Comparison of ENCODE assay signal across 8 cellular contexts in genomic region chr2:113240915-113241911, GRCh38. TPM values are rescaled to one million over a fixed set of nuclear protein-coding genes. Genes with fewer than 3 reads are reported as not detected.
DNase-seq lines count a peak whose midpoint lies in the region; ATAC-seq and TF ChIP-seq lines count a peak whose summit lies in the region.

No MANE protein-coding gene starts in this region.

- BruUV-seq in A673 (replicated peaks; lab: Mats Ljungman, UMichigan), result no TSS peak

- H3K9me3 Mint-ChIP-seq in activated T-cell treated with anti-CD3 and anti-CD28 coated beads, Interleukin-2, amount 50 U/mL, for 4 hours, result no peaks in the 10 kb centered on the region

- H3K4me3 ChIP-seq in A673 (ENCODE audit: low read depth, low read length, poor library complexity, severe bottlenecking) (no peak overlapping the region), skeletal muscle satellite cell (ENCODE audit: low read length) (peak overlapping the region; percentile 44), prostate gland (no peak overlapping the region)

- no peak for TF ChIP-seq POLR2A in prostate gland (IDR thresholded peaks at IDR 0.05)

- peaks cover 35% of the 10 kb centered on the region for H3K4me1 ChIP-seq in A673 (ENCODE audit: insufficient read depth, low read length, poor library complexity, severe bottlenecking)
- H3K4me1 ChIP-seq in skeletal muscle satellite cell (ENCODE audit: control insufficient read depth, insufficient read depth, low read length), result peaks cover 29% of the 10 kb centered on the region
- no peaks in the 10 kb centered on the region for H3K4me1 ChIP-seq in prostate gland (replicated peaks)

- H3K4me1 Mint-ChIP-seq in activated T-cell treated with anti-CD3 and anti-CD28 coated beads, Interleukin-2, amount 50 U/mL, for 4 hours (ENCODE audit: low read depth), result peaks cover 25% of the 10 kb centered on the region

- TF ChIP-seq EP300 in Ishikawa (IDR thresholded peaks at IDR 0.05; ENCODE audit: borderline replicate concordance), result peak; percentile 73; the same call in 1 of the 2 replicates

- TF ChIP-seq CTCF in A673 (conservative IDR thresholded peaks at IDR 0.05; ENCODE audit: low read depth, low read length) (no peak), prostate gland (IDR thresholded peaks at IDR 0.05) (no peak)

- peak overlapping the region; percentile 78 for H3K9ac ChIP-seq in skeletal muscle satellite cell (ENCODE audit: low read depth, low read length)

- H3K4me2 ChIP-seq in skeletal muscle satellite cell (ENCODE audit: low read length), result peak overlapping the region; percentile 79

- no peaks in the 10 kb centered on the region for H3K27me3 ChIP-seq in A673 (replicated peaks; ENCODE audit: insufficient read depth, low read depth, low read length, poor library complexity)
- no peaks in the 10 kb centered on the region for H3K27me3 ChIP-seq in skeletal muscle satellite cell (ENCODE audit: control insufficient read depth, insufficient read depth, low read length)
- no peaks in the 10 kb centered on the region for H3K27me3 ChIP-seq in prostate gland (replicated peaks; ENCODE audit: insufficient read depth)

- DNase-seq in A673 (ENCODE audit: low spot score), result peak; percentile 64
- DNase-seq in activated T-cell treated with anti-CD3 and anti-CD28 coated beads, Interleukin-2, amount 50 U/mL, for 4 hours, result peak; percentile 40
- DNase-seq in glomerular visceral epithelial cell (ENCODE audit: extremely low spot score), result peak; percentile 100
- DNase-seq in prostate gland (ENCODE audit: low spot score), result no peak
- no peak for DNase-seq in DMS79 (lab: John Stamatoyannopoulos, UW)

- CTCF ChIA-PET in A673 (lab: Charles Lee), result interaction anchor here (4.2 kb wide), 1 partner anchor 37 kb away, joined by 18 read pairs; no protein-coding TSS in a partner anchor

- intact Hi-C loops in A673 (cut with micrococcal nuclease; ENCODE audit: unreplicated experiment), result no loop called here
- intact Hi-C loops in prostate gland (cut with DNase I), result no loop called here

- no peaks in the 10 kb centered on the region for H3K9me3 ChIP-seq in A673 (ENCODE audit: low read depth, low read length, poor library complexity, severe bottlenecking)
- no peaks in the 10 kb centered on the region for H3K9me3 ChIP-seq in skeletal muscle satellite cell (replicated peaks; ENCODE audit: low read length)
- H3K9me3 ChIP-seq in prostate gland, result no peaks in the 10 kb centered on the region

- no peaks in the 10 kb centered on the region for H3K27me3 Mint-ChIP-seq in activated T-cell treated with anti-CD3 and anti-CD28 coated beads, Interleukin-2, amount 50 U/mL, for 4 hours (ENCODE audit: low read depth)

- peaks cover 11% of the 10 kb centered on the region for H3K36me3 ChIP-seq in A673 (ENCODE audit: insufficient read depth, low read length, poor library complexity, severe bottlenecking)
- no peaks in the 10 kb centered on the region for H3K36me3 ChIP-seq in skeletal muscle satellite cell (ENCODE audit: insufficient read depth, low read length)
- no peaks in the 10 kb centered on the region for H3K36me3 ChIP-seq in prostate gland

- no peaks in the 10 kb centered on the region for H3K36me3 Mint-ChIP-seq in activated T-cell treated with anti-CD3 and anti-CD28 coated beads, Interleukin-2, amount 50 U/mL, for 4 hours (ENCODE audit: insufficient read depth)

- H3K4me3 Mint-ChIP-seq in activated T-cell treated with anti-CD3 and anti-CD28 coated beads, Interleukin-2, amount 50 U/mL, for 4 hours, result no peak overlapping the region

- 68% methylated on average over 18 of the region's 18 CpGs for WGBS in prostate gland

- POLR2A ChIA-PET in A673 (lab: Charles Lee; ENCODE audit: low non-redundant PET), result no interaction called here

- TF ChIP-seq RAD21 in Ishikawa (IDR thresholded peaks at IDR 0.05; ENCODE audit: low read depth), result no peak

- ATAC-seq in activated T-cell treated with anti-CD3 and anti-CD28 coated beads, Interleukin-2, amount 50 U/mL, for 4 hours, result peak; percentile 94 to 96
- ATAC-seq in HG02610 (IDR thresholded peaks at IDR 0.05; ENCODE audit: unreplicated experiment), result no peak

- H3K27ac ChIP-seq in A673 (ENCODE audit: low read depth, low read length, poor library complexity, severe bottlenecking) (peak overlapping the region; percentile 64), prostate gland (no peak overlapping the region)

TF ChIP-seq in Ishikawa, 13 proteins besides CTCF, POLR2A, EP300 and RAD21:
- TF ChIP-seq TCF12 (IDR thresholded peaks at IDR 0.05; ENCODE audit: low read depth), result peak; percentile 78
- TF ChIP-seq CREB1 (IDR thresholded peaks at IDR 0.05; ENCODE audit: low read depth), result no peak
- no peak for TF ChIP-seq YY1 (IDR thresholded peaks at IDR 0.05; ENCODE audit: low read depth)
- TF ChIP-seq TEAD4 (IDR thresholded peaks at IDR 0.05), result peak; percentile 48
- TF ChIP-seq, protein P1, sequence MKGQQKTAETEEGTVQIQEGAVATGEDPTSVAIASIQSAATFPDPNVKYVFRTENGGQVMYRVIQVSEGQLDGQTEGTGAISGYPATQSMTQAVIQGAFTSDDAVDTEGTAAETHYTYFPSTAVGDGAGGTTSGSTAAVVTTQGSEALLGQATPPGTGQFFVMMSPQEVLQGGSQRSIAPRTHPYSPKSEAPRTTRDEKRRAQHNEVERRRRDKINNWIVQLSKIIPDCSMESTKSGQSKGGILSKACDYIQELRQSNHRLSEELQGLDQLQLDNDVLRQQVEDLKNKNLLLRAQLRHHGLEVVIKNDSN (IDR thresholded peaks at IDR 0.05), result peak; percentile 50; the same call in 1 of the 2 replicates
- no peak for TF ChIP-seq ZBTB7A (IDR thresholded peaks at IDR 0.05; ENCODE audit: low read depth)
- TF ChIP-seq CEBPB (IDR thresholded peaks at IDR 0.05), result peak; percentile 94
- peak; percentile 63 for TF ChIP-seq NFIC (IDR thresholded peaks at IDR 0.05)
- TF ChIP-seq TAF1 (IDR thresholded peaks at IDR 0.05; ENCODE audit: low read depth), result no peak
- no peak for TF ChIP-seq EGR1 (IDR thresholded peaks at IDR 0.05)
- TF ChIP-seq, protein P2, sequence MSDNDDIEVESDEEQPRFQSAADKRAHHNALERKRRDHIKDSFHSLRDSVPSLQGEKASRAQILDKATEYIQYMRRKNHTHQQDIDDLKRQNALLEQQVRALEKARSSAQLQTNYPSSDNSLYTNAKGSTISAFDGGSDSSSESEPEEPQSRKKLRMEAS (IDR thresholded peaks at IDR 0.05), result peak; percentile 54; the same call in 1 of the 2 replicates
- TF ChIP-seq, protein P3, sequence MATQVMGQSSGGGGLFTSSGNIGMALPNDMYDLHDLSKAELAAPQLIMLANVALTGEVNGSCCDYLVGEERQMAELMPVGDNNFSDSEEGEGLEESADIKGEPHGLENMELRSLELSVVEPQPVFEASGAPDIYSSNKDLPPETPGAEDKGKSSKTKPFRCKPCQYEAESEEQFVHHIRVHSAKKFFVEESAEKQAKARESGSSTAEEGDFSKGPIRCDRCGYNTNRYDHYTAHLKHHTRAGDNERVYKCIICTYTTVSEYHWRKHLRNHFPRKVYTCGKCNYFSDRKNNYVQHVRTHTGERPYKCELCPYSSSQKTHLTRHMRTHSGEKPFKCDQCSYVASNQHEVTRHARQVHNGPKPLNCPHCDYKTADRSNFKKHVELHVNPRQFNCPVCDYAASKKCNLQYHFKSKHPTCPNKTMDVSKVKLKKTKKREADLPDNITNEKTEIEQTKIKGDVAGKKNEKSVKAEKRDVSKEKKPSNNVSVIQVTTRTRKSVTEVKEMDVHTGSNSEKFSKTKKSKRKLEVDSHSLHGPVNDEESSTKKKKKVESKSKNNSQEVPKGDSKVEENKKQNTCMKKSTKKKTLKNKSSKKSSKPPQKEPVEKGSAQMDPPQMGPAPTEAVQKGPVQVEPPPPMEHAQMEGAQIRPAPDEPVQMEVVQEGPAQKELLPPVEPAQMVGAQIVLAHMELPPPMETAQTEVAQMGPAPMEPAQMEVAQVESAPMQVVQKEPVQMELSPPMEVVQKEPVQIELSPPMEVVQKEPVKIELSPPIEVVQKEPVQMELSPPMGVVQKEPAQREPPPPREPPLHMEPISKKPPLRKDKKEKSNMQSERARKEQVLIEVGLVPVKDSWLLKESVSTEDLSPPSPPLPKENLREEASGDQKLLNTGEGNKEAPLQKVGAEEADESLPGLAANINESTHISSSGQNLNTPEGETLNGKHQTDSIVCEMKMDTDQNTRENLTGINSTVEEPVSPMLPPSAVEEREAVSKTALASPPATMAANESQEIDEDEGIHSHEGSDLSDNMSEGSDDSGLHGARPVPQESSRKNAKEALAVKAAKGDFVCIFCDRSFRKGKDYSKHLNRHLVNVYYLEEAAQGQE (IDR thresholded peaks at IDR 0.05; ENCODE audit: low read depth), result no peak
- TF ChIP-seq FOXM1 (IDR thresholded peaks at IDR 0.05; ENCODE audit: borderline replicate concordance, low read depth), result no peak
TF ChIP-seq in Ishikawa: peak in this region for 6.

RNA-seq across cellular contexts. Expression of gene PAX8, which starts 37.5 kb away (rescaled TPM):
- total RNA-seq in A673 (2021), result 3.1 and 3.2 TPM in 2 replicates
- total RNA-seq in activated T-cell treated with anti-CD3 and anti-CD28 coated beads, Interleukin-2, amount 50 U/mL, for 4 hours, result 1 to 10 TPM in 1 of 3 donors, under 1 TPM in 2; 0.73 to 1.1 (median 0.98) TPM
- 1.0 and 6.1 TPM in 2 replicates for total RNA-seq in skeletal muscle satellite cell (2012; rRNA removed)
- 1 to 10 TPM; 1.0 to 3.8 TPM for total RNA-seq in prostate gland

Comparison
In these comparisons a context has a peak if more than half of its experiments do, and no peak if none do; other contexts are left out.
1. DNase-seq: peak in A673 (single experiment), activated T-cell treated with anti-CD3 and anti-CD28 coated beads, Interleukin-2, amount 50 U/mL, for 4 hours (single experiment) and glomerular visceral epithelial cell (single experiment); none in prostate gland (single experiment) and DMS79 (single experiment).